Comparison of ENCODE assay signal across 11 cellular contexts in genomic region chr12:46401703-46402102, GRCh38. TPM values are rescaled to one million over a fixed set of nuclear protein-coding genes. Genes with fewer than 3 reads are reported as not detected.
DNase-seq lines count a peak whose midpoint lies in the region; ATAC-seq and TF ChIP-seq lines count a peak whose summit lies in the region.
"Had no signal": no experiment of that assay in that cellular context is flagged by ENCODE, and none has a peak within 500 bp of the region (broad histone marks: within the 10 kb centered on the region; RNA-seq: fewer than 3 reads in every experiment).

No MANE protein-coding gene starts in this region.

- H3K36me3 ChIP-seq in body of pancreas (replicated peaks in 1 of 2; ENCODE audit: insufficient read depth in 1 of 2, low read depth in 2 of 2), result no peaks in the 10 kb centered on the region
- H3K36me3 ChIP-seq in stomach, result no peaks in the 10 kb centered on the region

- peak; percentile 15; the same call in 1 of the 2 replicates for TF ChIP-seq CTCF in HFFc6 (IDR thresholded peaks at IDR 0.05)
- peak in 6 of 7 experiments; percentile 25 to 49 (median 41) for TF ChIP-seq CTCF in body of pancreas (IDR thresholded peaks at IDR 0.05)
- TF ChIP-seq CTCF in stomach (IDR thresholded peaks at IDR 0.05), result peak in 3 of 7 experiments; percentile 13 to 23 (median 19)

- DNase-seq in HFFc6 (no peak), body of pancreas (peak; percentile 32 to 64 (median 42)), right cardiac atrium (peak; percentile 38 to 83 (median 76)), stomach (no peak), immature natural killer cell (no peak), NCI-H526 (lab: John Stamatoyannopoulos, UW) (no peak), NAMALWA (ENCODE audit: low spot score) (no peak)
- no peak for DNase-seq in activated T-cell treated with anti-CD3 and anti-CD28 coated beads, Interleukin-2, amount 50 U/mL, for 4 hours
- DNase-seq: activated T-cell treated with anti-CD3 and anti-CD28 coated beads for 4 hours; GDM1; stimulated activated CD4-positive, alpha-beta T cell treated with anti-CD3 and anti-CD28 coated beads, Interleukin-15, amount 100 ng/mL, for 24 hours had no signal

- no peaks in the 10 kb centered on the region for H3K9me3 ChIP-seq in body of pancreas
- no peaks in the 10 kb centered on the region for H3K9me3 ChIP-seq in right cardiac atrium (ENCODE audit: control insufficient read depth, low read length)
- H3K9me3 ChIP-seq in stomach, result no peaks in the 10 kb centered on the region

- H3K4me3 ChIP-seq in body of pancreas (no peak overlapping the region), right cardiac atrium (ENCODE audit: low read length) (no peak overlapping the region), stomach (no peak overlapping the region)

- H3K9me3 Mint-ChIP-seq in HFFc6 (peaks cover 16% of the 10 kb centered on the region), immature natural killer cell (peaks cover 0 to 8% (median 0%) of the 10 kb centered on the region in 6 donors)
- H3K9me3 Mint-ChIP-seq in activated T-cell treated with anti-CD3 and anti-CD28 coated beads, Interleukin-2, amount 50 U/mL, for 4 hours, result peaks cover 7% of the 10 kb centered on the region

- H3K27ac Mint-ChIP-seq in HFFc6 (peak overlapping the region; percentile 52), immature natural killer cell (no peak overlapping the region)

- TF ChIP-seq POLR2A in body of pancreas (IDR thresholded peaks at IDR 0.05), result no peak
- no peak for TF ChIP-seq POLR2A in stomach (IDR thresholded peaks at IDR 0.05)

- H3K4me1 Mint-ChIP-seq in HFFc6 (ENCODE audit: low read depth) (peaks cover 73% of the 10 kb centered on the region), immature natural killer cell (peaks cover 50 to 79% of the 10 kb centered on the region in 2 donors)
- H3K4me1 Mint-ChIP-seq in activated T-cell treated with anti-CD3 and anti-CD28 coated beads, Interleukin-2, amount 50 U/mL, for 4 hours (ENCODE audit: low read depth), result peaks cover 53% of the 10 kb centered on the region

- 28 to 30% methylated on average over 4 of the region's 4 CpGs for WGBS in body of pancreas, 2 donors
- 40% methylated on average over 4 of the region's 4 CpGs for WGBS in right cardiac atrium
- 21 to 42% (median 22%) methylated on average over 4 of the region's 4 CpGs for WGBS in stomach, 5 donors

- H3K4me1 ChIP-seq in body of pancreas (peaks cover 19% of the 10 kb centered on the region), right cardiac atrium (ENCODE audit: control insufficient read depth, insufficient read depth, low read length) (peaks cover 2% of the 10 kb centered on the region), stomach (peaks cover 10 to 34% (median 24%) of the 10 kb centered on the region in 4 donors)

- H3K4me3 Mint-ChIP-seq in HFFc6 (no peak overlapping the region), immature natural killer cell (no peak overlapping the region)
- H3K4me3 Mint-ChIP-seq in activated T-cell treated with anti-CD3 and anti-CD28 coated beads, Interleukin-2, amount 50 U/mL, for 4 hours, result no peak overlapping the region

- H3K27me3 Mint-ChIP-seq in HFFc6 (ENCODE audit: insufficient read depth), result peaks cover 2% of the 10 kb centered on the region
- peaks cover 0 to 5% (median 1%) of the 10 kb centered on the region in 3 donors for H3K27me3 Mint-ChIP-seq in immature natural killer cell (ENCODE audit: low read depth in 3 of 3)
- no peaks in the 10 kb centered on the region for H3K27me3 Mint-ChIP-seq in activated T-cell treated with anti-CD3 and anti-CD28 coated beads, Interleukin-2, amount 50 U/mL, for 4 hours (ENCODE audit: low read depth)

- H3K27me3 ChIP-seq in body of pancreas (no peaks in the 10 kb centered on the region), right cardiac atrium (ENCODE audit: control insufficient read depth, insufficient read depth) (no peaks in the 10 kb centered on the region), stomach (no peaks in the 10 kb centered on the region)

- H3K27ac ChIP-seq in body of pancreas (no peak overlapping the region), right cardiac atrium (ENCODE audit: low read length) (no peak overlapping the region), stomach (peak overlapping the region in 3 of 5 donors; percentile 43 to 72 (median 67))

- peaks cover 42% of the 10 kb centered on the region for H3K36me3 Mint-ChIP-seq in HFFc6 (ENCODE audit: low read depth)
- peaks cover 0 to 3% (median 0%) of the 10 kb centered on the region in 3 donors for H3K36me3 Mint-ChIP-seq in immature natural killer cell
- H3K36me3 Mint-ChIP-seq in activated T-cell treated with anti-CD3 and anti-CD28 coated beads, Interleukin-2, amount 50 U/mL, for 4 hours (ENCODE audit: insufficient read depth), result no peaks in the 10 kb centered on the region

- TF ChIP-seq EP300 in stomach (IDR thresholded peaks at IDR 0.05), result no peak

- ATAC-seq in body of pancreas (peak; percentile 58), right cardiac atrium (peak; percentile 45 to 69)
- ATAC-seq in activated T-cell treated with anti-CD3 and anti-CD28 coated beads, Interleukin-2, amount 50 U/mL, for 4 hours, result no peak

- intact Hi-C loops in body of pancreas (cut with DNase I) (no loop called here), right cardiac atrium (cut with DNase I) (no loop called here), stomach (cut with DNase I; ENCODE audit: low total_unique reads) (no loop called here)

RNA-seq across cellular contexts. Expression of gene SLC38A2, which starts 29.1 kb away (rescaled TPM):
- total RNA-seq in HFFc6 (2021; fragmentation: NEBNext Ultra II Directional; extraction: Animal tissue kit (Norgen Biotek cat#: 25700)), result 1,000 to 10,000 TPM in 2 of 6 experiments, 100 to 1,000 TPM in 4; 787 to 1,148 (median 975) TPM
- total RNA-seq in body of pancreas, result 100 to 1,000 TPM; 184 to 203 TPM
- total RNA-seq in right cardiac atrium, result 100 to 1,000 TPM in 3 of 4 donors, 10 to 100 TPM in 1; 87.3 to 143 (median 115) TPM
- 69.5 TPM for polyA plus RNA-seq in right cardiac atrium
- 100 to 1,000 TPM; 141 to 716 (median 250) TPM for total RNA-seq in stomach
- 10 to 100 TPM; 26.6 to 88.6 (median 27.2) TPM for polyA plus RNA-seq in stomach
- polyA plus RNA-seq in immature natural killer cell, result 100 to 1,000 TPM in 1 of 3 donors, 10 to 100 TPM in 2; 52.6 to 116 (median 92.7) TPM
- total RNA-seq in activated T-cell treated with anti-CD3 and anti-CD28 coated beads, Interleukin-2, amount 50 U/mL, for 4 hours, result 100 to 1,000 TPM; 164 to 214 (median 175) TPM

Comparison
In these comparisons a context has a peak if more than half of its experiments do, and no peak if none do; other contexts are left out.
1. DNase-seq: peak in body of pancreas (4 of 4) and right cardiac atrium (3 of 3); none in HFFc6 (single experiment), stomach (single experiment), immature natural killer cell (0 of 3), activated T-cell treated with anti-CD3 and anti-CD28 coated beads, Interleukin-2, amount 50 U/mL, for 4 hours (single experiment), NCI-H526 (0 of 2) and NAMALWA (single experiment).
2. ATAC-seq: peak in body of pancreas (single experiment) and right cardiac atrium (2 of 2); none in activated T-cell treated with anti-CD3 and anti-CD28 coated beads, Interleukin-2, amount 50 U/mL, for 4 hours (0 of 2).
3. H3K27ac ChIP-seq: peak in stomach (3 of 5); none in body of pancreas (0 of 4) and right cardiac atrium (single experiment).